In genomic region chr10:113273151-113273876, GRCh38 we compare ENCODE assay signal across 11 cellular contexts.
DNase-seq lines count a peak whose midpoint lies in the region; ATAC-seq, FAIRE-seq and TF ChIP-seq lines count a peak whose summit lies in the region.
"Had no signal": no experiment of that assay in that cellular context is flagged by ENCODE, and none has a peak within 500 bp of the region (broad histone marks: within the 10 kb centered on the region; RNA-seq: fewer than 3 reads in every experiment).

No MANE protein-coding gene starts in this region.

- peaks cover 5 to 36% (median 17%) of the 10 kb centered on the region in 11 donors for H3K9me3 Mint-ChIP-seq in naive thymus-derived CD4-positive, alpha-beta T cell
- H3K9me3 Mint-ChIP-seq in CD8-positive, alpha-beta memory T cell, result peaks cover 7 to 19% (median 14%) of the 10 kb centered on the region in 5 donors

- H3K4me1 ChIP-seq in fibroblast of lung (ENCODE audit: control insufficient read depth, extremely low read depth, insufficient read depth, low read length) (no peaks in the 10 kb centered on the region), vagina (peaks cover 19% of the 10 kb centered on the region)
- no peaks in the 10 kb centered on the region for H3K4me1 ChIP-seq in naive thymus-derived CD4-positive, alpha-beta T cell (ENCODE audit: control insufficient read depth in 2 of 2, insufficient read depth in 2 of 2, low read length in 2 of 2)
- H3K4me1 ChIP-seq in CD8-positive, alpha-beta memory T cell (ENCODE audit: insufficient read depth, low read length), result no peaks in the 10 kb centered on the region

- H3K4me3 ChIP-seq in fibroblast of lung (replicated peaks in 1 of 4; ENCODE audit: control extremely low read depth in 1 of 4, insufficient read depth in 1 of 4, low read depth in 3 of 4, low read length in 4 of 4) (no peak overlapping the region), vagina (no peak overlapping the region)
- no peak overlapping the region for H3K4me3 ChIP-seq in naive thymus-derived CD4-positive, alpha-beta T cell (ENCODE audit: low read length)
- H3K4me3 ChIP-seq in CD8-positive, alpha-beta memory T cell (ENCODE audit: low read length), result no peak overlapping the region

- H2AFZ ChIP-seq in fibroblast of lung (ENCODE audit: low read length), result no peak overlapping the region

- no peak overlapping the region for H3K9ac ChIP-seq in fibroblast of lung (ENCODE audit: insufficient read depth, low read length)

- intact Hi-C loops in Right ventricle myocardium inferior (cut with DNase I) (no loop called here), cardiac septum (cut with DNase I) (no loop called here), vagina (cut with DNase I) (no loop called here)
- intact Hi-C loops in naive thymus-derived CD4-positive, alpha-beta T cell (cut with micrococcal nuclease), result no loop called here

- no peak overlapping the region for H3K27ac Mint-ChIP-seq in naive thymus-derived CD4-positive, alpha-beta T cell
- H3K27ac Mint-ChIP-seq in CD8-positive, alpha-beta memory T cell, result no peak overlapping the region
- H3K27ac Mint-ChIP-seq: IgD-negative memory B cell had no signal

- TF ChIP-seq POLR2A in vagina (IDR thresholded peaks at IDR 0.05), result no peak
- TF ChIP-seq POLR2A in GM12892 (IDR thresholded peaks at IDR 0.05; ENCODE audit: low read depth, low read length), result no peak

- H3K36me3 ChIP-seq in fibroblast of lung (ENCODE audit: control insufficient read depth, insufficient read depth, low read length) (no peaks in the 10 kb centered on the region), vagina (no peaks in the 10 kb centered on the region)
- no peaks in the 10 kb centered on the region for H3K36me3 ChIP-seq in naive thymus-derived CD4-positive, alpha-beta T cell (ENCODE audit: control insufficient read depth in 2 of 3, insufficient read depth in 3 of 3, low read length in 3 of 3)
- H3K36me3 ChIP-seq in CD8-positive, alpha-beta memory T cell (ENCODE audit: insufficient read depth, low read length), result no peaks in the 10 kb centered on the region

- peaks cover 0 to 3% (median 0%) of the 10 kb centered on the region in 7 donors for H3K4me1 Mint-ChIP-seq in naive thymus-derived CD4-positive, alpha-beta T cell
- no peaks in the 10 kb centered on the region for H3K4me1 Mint-ChIP-seq in CD8-positive, alpha-beta memory T cell

- no peak overlapping the region for H3K4me3 Mint-ChIP-seq in naive thymus-derived CD4-positive, alpha-beta T cell
- no peak overlapping the region for H3K4me3 Mint-ChIP-seq in CD8-positive, alpha-beta memory T cell
- H3K4me3 Mint-ChIP-seq: IgD-negative memory B cell had no signal

- no peaks in the 10 kb centered on the region for H3K36me3 Mint-ChIP-seq in naive thymus-derived CD4-positive, alpha-beta T cell
- peaks cover 0 to 11% (median 1%) of the 10 kb centered on the region in 3 donors for H3K36me3 Mint-ChIP-seq in CD8-positive, alpha-beta memory T cell

- no peak for FAIRE-seq in GM12892 (lab: Jason Lieb, UNC)
- FAIRE-seq: A204.1 had no signal

- TF ChIP-seq CTCF in fibroblast of lung (conservative IDR thresholded peaks at IDR 0.05 in 1 of 2, IDR thresholded peaks at IDR 0.05 in 1 of 2; ENCODE audit: low read depth in 1 of 2, low read length in 2 of 2), result no peak
- no peak for TF ChIP-seq CTCF in vagina (IDR thresholded peaks at IDR 0.05)

- H3K79me2 ChIP-seq in fibroblast of lung (ENCODE audit: control insufficient read depth, insufficient read depth, low read length), result no peaks in the 10 kb centered on the region

- peak overlapping the region; percentile 52 for H3K4me2 ChIP-seq in fibroblast of lung (ENCODE audit: extremely low read depth, insufficient read depth, low read length)

- DNase-seq in Right ventricle myocardium inferior (ENCODE audit: missing footprints), result peak; percentile 83
- DNase-seq in cardiac septum (ENCODE audit: low spot score), result no peak
- DNase-seq in fibroblast of lung (ENCODE audit: low read depth in 2 of 2), result peak in 1 of 2 donors; percentile 59
- DNase-seq in naive thymus-derived CD4-positive, alpha-beta T cell, result no peak
- no peak for DNase-seq in vagina (ENCODE audit: extremely low spot score in 2 of 2)
- no peak for DNase-seq in NCI-H2171 (lab: John Stamatoyannopoulos, UW)
- DNase-seq in CD8-positive, alpha-beta memory T cell, result no peak
- no peak for DNase-seq in GM12892 (ENCODE audit: insufficient read length)
- DNase-seq: PC-3 had no signal

- peaks cover 0 to 22% (median 7%) of the 10 kb centered on the region in 5 donors for H3K27me3 Mint-ChIP-seq in naive thymus-derived CD4-positive, alpha-beta T cell
- peaks cover 8 to 23% of the 10 kb centered on the region in 2 donors for H3K27me3 Mint-ChIP-seq in CD8-positive, alpha-beta memory T cell

- POLR2A ChIA-PET in naive thymus-derived CD4-positive, alpha-beta T cell (lab: Charles Lee), result no interaction called here
- POLR2A ChIA-PET in CD8-positive, alpha-beta memory T cell (lab: Charles Lee), result no interaction called here

- H4K20me1 ChIP-seq in fibroblast of lung (ENCODE audit: control insufficient read depth, extremely low read depth, insufficient read depth, low read length), result no peaks in the 10 kb centered on the region

- CTCF ChIA-PET in naive thymus-derived CD4-positive, alpha-beta T cell (lab: Charles Lee), result no interaction called here
- CTCF ChIA-PET in CD8-positive, alpha-beta memory T cell (lab: Charles Lee), result no interaction called here

- peak; percentile 45 for ATAC-seq in Right ventricle myocardium inferior
- peak; percentile 70 for ATAC-seq in naive thymus-derived CD4-positive, alpha-beta T cell
- ATAC-seq: PC-3 had no signal

- H3K27me3 ChIP-seq in fibroblast of lung (ENCODE audit: control insufficient read depth, insufficient read depth, low read length) (no peaks in the 10 kb centered on the region), vagina (no peaks in the 10 kb centered on the region)
- no peaks in the 10 kb centered on the region for H3K27me3 ChIP-seq in naive thymus-derived CD4-positive, alpha-beta T cell (ENCODE audit: control insufficient read depth in 2 of 2, insufficient read depth in 2 of 2, low read length in 2 of 2)
- H3K27me3 ChIP-seq in CD8-positive, alpha-beta memory T cell (ENCODE audit: insufficient read depth, low read length, poor library complexity, severe bottlenecking), result no peaks in the 10 kb centered on the region

- H3K27ac ChIP-seq in fibroblast of lung (ENCODE audit: insufficient read depth, low read length) (no peak overlapping the region), vagina (peak overlapping the region; percentile 25)
- H3K27ac ChIP-seq in naive thymus-derived CD4-positive, alpha-beta T cell (ENCODE audit: low read depth, low read length), result no peak overlapping the region
- H3K27ac ChIP-seq in CD8-positive, alpha-beta memory T cell (ENCODE audit: low read depth, low read length), result no peak overlapping the region

- H3K9me3 ChIP-seq in fibroblast of lung (ENCODE audit: control insufficient read depth, insufficient read depth, low read depth, low read length) (no peaks in the 10 kb centered on the region), vagina (no peaks in the 10 kb centered on the region)
- no peaks in the 10 kb centered on the region for H3K9me3 ChIP-seq in naive thymus-derived CD4-positive, alpha-beta T cell (ENCODE audit: control insufficient read depth in 2 of 3, low read length in 3 of 3)
- H3K9me3 ChIP-seq in CD8-positive, alpha-beta memory T cell (ENCODE audit: low read length), result no peaks in the 10 kb centered on the region
